12 cellular contexts compared by ENCODE assay signal in genomic region chr7:8290645-8291308, GRCh38. TPM values are rescaled to one million over a fixed set of nuclear protein-coding genes. Genes with fewer than 3 reads are reported as not detected.
DNase-seq lines count a peak whose midpoint lies in the region; ATAC-seq and TF ChIP-seq lines count a peak whose summit lies in the region.
"Had no signal": no experiment of that assay in that cellular context is flagged by ENCODE, and none has a peak within 500 bp of the region (broad histone marks: within the 10 kb centered on the region; RNA-seq: fewer than 3 reads in every experiment).

No MANE protein-coding gene starts in this region.

- no peak overlapping the region for H2AFZ ChIP-seq in PC-9

- H2BK5ac ChIP-seq in mesendoderm (ENCODE audit: low read length) = no peak overlapping the region

- POLR2A ChIA-PET in PC-9 (lab: Charles Lee; ENCODE audit: unreplicated experiment) = no interaction called here

- H3K79me2 ChIP-seq in PC-9 (ENCODE audit: low read depth) (no peaks in the 10 kb centered on the region), mesendoderm (ENCODE audit: control insufficient read depth, insufficient read depth, low read length) (no peaks in the 10 kb centered on the region)

- no peaks in the 10 kb centered on the region for H3K79me1 ChIP-seq in mesendoderm (ENCODE audit: low read length)

- no peak overlapping the region for H4K8ac ChIP-seq in mesendoderm (ENCODE audit: low read depth, low read length)

- no peak overlapping the region for H2BK120ac ChIP-seq in mesendoderm (ENCODE audit: low read depth, low read length)

- no peaks in the 10 kb centered on the region for H4K20me1 ChIP-seq in PC-9 (ENCODE audit: insufficient read depth)

- H3K18ac ChIP-seq in mesendoderm (ENCODE audit: low read length) = peak overlapping the region; percentile 22

- peaks cover 14% of the 10 kb centered on the region; the same call in 1 of the 2 replicates for H3F3A ChIP-seq in PC-9 (ENCODE audit: insufficient read depth, low read depth)

- no peak overlapping the region for H2AK5ac ChIP-seq in mesendoderm (ENCODE audit: low read length)

- H3K27me3 ChIP-seq in PC-9 (ENCODE audit: insufficient read depth, low read depth) (no peaks in the 10 kb centered on the region), mesendoderm (ENCODE audit: insufficient read depth, low read length, poor library complexity) (no peaks in the 10 kb centered on the region), tibial artery (no peaks in the 10 kb centered on the region)

- no peak for ATAC-seq in HG03442 (IDR thresholded peaks at IDR 0.05; ENCODE audit: unreplicated experiment)

- H3K36me3 ChIP-seq in PC-9 (ENCODE audit: low read depth) (no peaks in the 10 kb centered on the region), mesendoderm (ENCODE audit: control insufficient read depth, insufficient read depth, low read length) (no peaks in the 10 kb centered on the region), tibial artery (no peaks in the 10 kb centered on the region)

- H3K4ac ChIP-seq in mesendoderm (ENCODE audit: low read depth, low read length) = no peak overlapping the region

- TF ChIP-seq CTCF in PC-9 (conservative IDR thresholded peaks at IDR 0.05) (no peak), tibial artery (IDR thresholded peaks at IDR 0.05) (no peak)

- H3K4me3 ChIP-seq in PC-9 = no peak overlapping the region
- no peak overlapping the region for H3K4me3 ChIP-seq in mesendoderm (ENCODE audit: low read length)
- no peak overlapping the region for H3K4me3 ChIP-seq in tibial artery

- no peaks in the 10 kb centered on the region for H3K9me2 ChIP-seq in PC-9 (ENCODE audit: insufficient read depth)

- no peak overlapping the region for H4K5ac ChIP-seq in mesendoderm (ENCODE audit: low read length)

- CTCF ChIA-PET in PC-9 (lab: Charles Lee) = interaction anchor here (0.6 kb wide), 1 partner anchor 731 kb away, joined by 3 read pairs; no protein-coding TSS in a partner anchor

- WGBS in mesendoderm (ENCODE audit: extremely low coverage, insufficient coverage, low lambda C conversion rate) = no CpG with 5 or more reads among the region's 3 CpGs

- no peaks in the 10 kb centered on the region for H3K9me3 ChIP-seq in PC-9 (ENCODE audit: insufficient read depth, low read depth)
- no peaks in the 10 kb centered on the region for H3K9me3 ChIP-seq in tibial artery

- DNase-seq in ELF-1 (ENCODE audit: low read depth, low spot score) = peak; percentile 79
- peak; percentile 98 for DNase-seq in NCI-H146 treated with DMSO at 0.1 percent for 48 hours (lab: John Stamatoyannopoulos, UW; ENCODE audit: unreplicated experiment)
- DNase-seq in PC-9 = peak; percentile 45 to 95
- DNase-seq in mesendoderm = peak; percentile 88
- no peak for DNase-seq in activated effector memory CD4-positive, alpha-beta T cell treated with anti-CD3 and anti-CD28 coated beads, Interleukin-2, amount 50 U/mL, for 16 hours
- DNase-seq in NCI-H524 (lab: John Stamatoyannopoulos, UW) = no peak
- no peak for DNase-seq in tibial artery
- DNase-seq: HFFc6, MM.1S, SHP77 had no signal

- BruUV-seq in PC-9 (replicated peaks; lab: Mats Ljungman, UMichigan) = no TSS peak

- H3K4me1 ChIP-seq in PC-9 (replicated peaks; ENCODE audit: insufficient read depth) = peaks cover 21% of the 10 kb centered on the region
- peaks cover 12% of the 10 kb centered on the region for H3K4me1 ChIP-seq in mesendoderm (ENCODE audit: control insufficient read depth, low read depth, low read length)
- H3K4me1 ChIP-seq in tibial artery = no peaks in the 10 kb centered on the region

- H3K56ac ChIP-seq in mesendoderm (ENCODE audit: low read length) = no peak overlapping the region

- intact Hi-C loops in PC-9 (cut with micrococcal nuclease; ENCODE audit: unreplicated experiment) = loop anchor here (2.0 to 10.0 kb wide), 3 partner anchors 28 to 1196 kb away; partner anchors contain the start of genes C1GALT1 and ICA1
- intact Hi-C loops in tibial artery (cut with DNase I; ENCODE audit: low total_unique reads) = no loop called here

- H3K9ac ChIP-seq in mesendoderm (ENCODE audit: low read length) = no peak overlapping the region

- H3K23ac ChIP-seq in mesendoderm (ENCODE audit: low read length) = no peak overlapping the region

- H2BK15ac ChIP-seq in mesendoderm (replicated peaks; ENCODE audit: low read depth) = no peak overlapping the region

- H3K4me2 ChIP-seq in PC-9 (peak overlapping the region; percentile 37), mesendoderm (ENCODE audit: low read length) (no peak overlapping the region)

- H3K27ac ChIP-seq in PC-9 (no peak overlapping the region), mesendoderm (ENCODE audit: low read depth, low read length) (no peak overlapping the region), tibial artery (no peak overlapping the region)
- H3K27ac ChIP-seq: epithelial cell of prostate had no signal

RNA-seq across cellular contexts. Expression of gene ICA1, which starts 28.8 kb away (rescaled TPM):
- 33.8 and 58.6 TPM in 2 replicates for total RNA-seq in PC-9 (2021)
- 14.0 TPM for polyA plus RNA-seq in mesendoderm (2013, experiment 1 of 2)
- polyA plus RNA-seq in mesendoderm (2013, experiment 2 of 2) = 15.1 TPM
- total RNA-seq: HFFc6 had no signal

Comparison
In these comparisons a context has a peak if more than half of its experiments do, and no peak if none do; other contexts are left out.
1. DNase-seq: peak in ELF-1 (single experiment), NCI-H146 treated with DMSO at 0.1 percent for 48 hours (single experiment), PC-9 (2 of 2) and mesendoderm (single experiment); none in activated effector memory CD4-positive, alpha-beta T cell treated with anti-CD3 and anti-CD28 coated beads, Interleukin-2, amount 50 U/mL, for 16 hours (single experiment), NCI-H524 (0 of 2) and tibial artery (0 of 2).